Comparison of ENCODE assay signal across 1 cellular context in genomic region chr13:38821753-38822551, GRCh38.
TF ChIP-seq lines count a peak whose summit lies in the region.

No MANE protein-coding gene starts in this region.

TF ChIP-seq in GM23338, 12 proteins besides CTCF, POLR2A, EP300 and RAD21 (continued from another document):
- TF ChIP-seq EZH2 (IDR thresholded peaks at IDR 0.05; ENCODE audit: low read depth, unreplicated experiment): no peak
- TF ChIP-seq ZNF331 (CRISPR knock-in tag; IDR thresholded peaks at IDR 0.05; ENCODE audit: low read depth): no peak
- TF ChIP-seq ETS1 (IDR thresholded peaks at IDR 0.05): no peak
- TF ChIP-seq JUNB (IDR thresholded peaks at IDR 0.05; ENCODE audit: unreplicated experiment): no peak
- no peak for TF ChIP-seq ZNF114 (CRISPR knock-in tag; IDR thresholded peaks at IDR 0.05)
- no peak for TF ChIP-seq ZNF462 (CRISPR knock-in tag; IDR thresholded peaks at IDR 0.05)
- TF ChIP-seq STAT1 (IDR thresholded peaks at IDR 0.05; ENCODE audit: unreplicated experiment): no peak
- TF ChIP-seq EZH2phosphoT487 (IDR thresholded peaks at IDR 0.05; ENCODE audit: unreplicated experiment): no peak
- TF ChIP-seq NANOG (IDR thresholded peaks at IDR 0.05; ENCODE audit: borderline replicate concordance): no peak
